Comparison of ENCODE assay signal across 15 cellular contexts in genomic region chr12:57516617-57517153, GRCh38. TPM values are rescaled to one million over a fixed set of nuclear protein-coding genes. Genes with fewer than 3 reads are reported as not detected.
DNase-seq lines count a peak whose midpoint lies in the region; ATAC-seq and TF ChIP-seq lines count a peak whose summit lies in the region.
"Had no signal": no experiment of that assay in that cellular context is flagged by ENCODE, and none has a peak within 500 bp of the region (broad histone marks: within the 10 kb centered on the region; RNA-seq: fewer than 3 reads in every experiment).

No MANE protein-coding gene starts in this region.

- H3K27ac ChIP-seq in gastroesophageal sphincter (peak overlapping the region in 3 of 4 donors; percentile 97 to 99 (median 98)), stomach smooth muscle (ENCODE audit: low read length) (peak overlapping the region; percentile 41), trophoblast cell (ENCODE audit: low read depth, low read length) (no peak overlapping the region)

- H3K4me2 ChIP-seq in trophoblast cell (ENCODE audit: low read length) = no peak overlapping the region

- H3K27me3 ChIP-seq in gastroesophageal sphincter (no peaks in the 10 kb centered on the region), stomach smooth muscle (ENCODE audit: control insufficient read depth in 1 of 2, insufficient read depth in 2 of 2, low read length in 2 of 2) (no peaks in the 10 kb centered on the region), trophoblast cell (ENCODE audit: insufficient read depth, low read length) (no peaks in the 10 kb centered on the region)
- H3K27me3 ChIP-seq: tibial nerve had no signal

- H2BK120ac ChIP-seq in trophoblast cell (ENCODE audit: insufficient read depth, low read length, poor library complexity) = no peak overlapping the region

- CTCF ChIA-PET in activated CD4-positive, alpha-beta memory T cell treated with anti-CD3 and anti-CD28 coated beads for 36 hours (lab: Charles Lee) = interaction anchor here (1.1 kb wide), 1 partner anchor 58 kb away, joined by 4 read pairs; no protein-coding TSS in a partner anchor

- no peak overlapping the region for H3K9ac ChIP-seq in stomach smooth muscle (ENCODE audit: low read length in 2 of 2)
- H3K9ac ChIP-seq in trophoblast cell (ENCODE audit: low read length) = no peak overlapping the region

- H3K23ac ChIP-seq in trophoblast cell (ENCODE audit: low read length) = no peak overlapping the region

- H2AFZ ChIP-seq in trophoblast cell (ENCODE audit: insufficient read depth, low read length, poor library complexity) = no peak overlapping the region

- H3K79me1 ChIP-seq in trophoblast cell (ENCODE audit: low read length) = peaks cover 18% of the 10 kb centered on the region

- no peak overlapping the region for H2AK5ac ChIP-seq in trophoblast cell (ENCODE audit: low read length)

- no peak overlapping the region for H3K4me3 ChIP-seq in gastroesophageal sphincter
- no peak overlapping the region for H3K4me3 ChIP-seq in stomach smooth muscle (ENCODE audit: low read length in 2 of 2)
- H3K4me3 ChIP-seq in trophoblast cell (ENCODE audit: low read depth, low read length) = no peak overlapping the region
- H3K4me3 ChIP-seq: tibial nerve had no signal

- TF ChIP-seq CTCF in gastroesophageal sphincter (IDR thresholded peaks at IDR 0.05) = no peak

- no peak overlapping the region for H3K14ac ChIP-seq in trophoblast cell (ENCODE audit: low read length)

- peak overlapping the region; percentile 2 for H3K4me3 Mint-ChIP-seq in activated naive CD4-positive, alpha-beta T cell treated with anti-CD3 and anti-CD28 coated beads, Interleukin-2, amount 50 U/mL, for 24 hours
- no peak overlapping the region for H3K4me3 Mint-ChIP-seq in activated CD4-positive, alpha-beta memory T cell treated with anti-CD3 and anti-CD28 coated beads for 36 hours

- no peak overlapping the region for H4K8ac ChIP-seq in trophoblast cell (ENCODE audit: low read depth, low read length)

- ATAC-seq in gastroesophageal sphincter = no peak
- no peak for ATAC-seq in HG03280 (IDR thresholded peaks at IDR 0.05; ENCODE audit: unreplicated experiment)

- H3K27me3 Mint-ChIP-seq in activated naive CD4-positive, alpha-beta T cell treated with anti-CD3 and anti-CD28 coated beads, Interleukin-2, amount 50 U/mL, for 24 hours = no peaks in the 10 kb centered on the region
- no peaks in the 10 kb centered on the region for H3K27me3 Mint-ChIP-seq in activated CD4-positive, alpha-beta memory T cell treated with anti-CD3 and anti-CD28 coated beads for 36 hours

- no peaks in the 10 kb centered on the region for H3K9me3 Mint-ChIP-seq in activated naive CD4-positive, alpha-beta T cell treated with anti-CD3 and anti-CD28 coated beads, Interleukin-2, amount 50 U/mL, for 24 hours
- no peaks in the 10 kb centered on the region for H3K9me3 Mint-ChIP-seq in activated CD4-positive, alpha-beta memory T cell treated with anti-CD3 and anti-CD28 coated beads for 36 hours
- H3K9me3 Mint-ChIP-seq: nephron had no signal

- H3K4me1 ChIP-seq in gastroesophageal sphincter (peaks cover 5 to 49% (median 32%) of the 10 kb centered on the region in 3 donors), stomach smooth muscle (ENCODE audit: control insufficient read depth, insufficient read depth, low read length) (peaks cover 43% of the 10 kb centered on the region), trophoblast cell (ENCODE audit: control insufficient read depth in 1 of 2, insufficient read depth in 2 of 2, low read length in 2 of 2) (peaks cover 8 to 14% of the 10 kb centered on the region in 2 experiments)

- H3K27ac Mint-ChIP-seq in activated naive CD4-positive, alpha-beta T cell treated with anti-CD3 and anti-CD28 coated beads, Interleukin-2, amount 50 U/mL, for 24 hours = peak overlapping the region; percentile 53
- peak overlapping the region; percentile 70 for H3K27ac Mint-ChIP-seq in activated CD4-positive, alpha-beta memory T cell treated with anti-CD3 and anti-CD28 coated beads for 36 hours

- peaks cover 27% of the 10 kb centered on the region for H3K36me3 Mint-ChIP-seq in activated naive CD4-positive, alpha-beta T cell treated with anti-CD3 and anti-CD28 coated beads, Interleukin-2, amount 50 U/mL, for 24 hours
- H3K36me3 Mint-ChIP-seq in activated CD4-positive, alpha-beta memory T cell treated with anti-CD3 and anti-CD28 coated beads for 36 hours = peaks cover 77% of the 10 kb centered on the region

- TF ChIP-seq POLR2A in gastroesophageal sphincter (IDR thresholded peaks at IDR 0.05) = no peak

- POLR2A ChIA-PET in activated CD4-positive, alpha-beta memory T cell treated with anti-CD3 and anti-CD28 coated beads for 36 hours (lab: Charles Lee) = interaction anchor here (0.5 to 1.7 kb wide), 4 partner anchors 11 to 36 kb away, joined by 3 to 10 read pairs (median 4); no protein-coding TSS in a partner anchor

- no peak for TF ChIP-seq EP300 in gastroesophageal sphincter (IDR thresholded peaks at IDR 0.05)

- no peak overlapping the region for H4K12ac ChIP-seq in trophoblast cell (ENCODE audit: low read depth, low read length)

- H3K36me3 ChIP-seq in gastroesophageal sphincter = peaks cover 7 to 57% of the 10 kb centered on the region in 2 donors
- peaks cover 45 to 50% of the 10 kb centered on the region in 2 donors for H3K36me3 ChIP-seq in stomach smooth muscle (ENCODE audit: control insufficient read depth in 2 of 2, insufficient read depth in 2 of 2, low read length in 2 of 2)
- peaks cover 35 to 51% of the 10 kb centered on the region in 2 experiments for H3K36me3 ChIP-seq in trophoblast cell (ENCODE audit: control insufficient read depth in 1 of 2, insufficient read depth in 2 of 2, low read length in 2 of 2)

- no peaks in the 10 kb centered on the region for H3K9me3 ChIP-seq in gastroesophageal sphincter
- H3K9me3 ChIP-seq in stomach smooth muscle (ENCODE audit: control insufficient read depth in 2 of 2, low read length in 2 of 2) = no peaks in the 10 kb centered on the region
- H3K9me3 ChIP-seq in trophoblast cell (ENCODE audit: insufficient read depth, low read depth, low read length) = peaks cover 2% of the 10 kb centered on the region
- H3K9me3 ChIP-seq: tibial nerve had no signal

- no peak overlapping the region for H3K4ac ChIP-seq in trophoblast cell (ENCODE audit: low read depth, low read length)

- peaks cover 40% of the 10 kb centered on the region for H3K4me1 Mint-ChIP-seq in activated naive CD4-positive, alpha-beta T cell treated with anti-CD3 and anti-CD28 coated beads, Interleukin-2, amount 50 U/mL, for 24 hours
- H3K4me1 Mint-ChIP-seq in activated CD4-positive, alpha-beta memory T cell treated with anti-CD3 and anti-CD28 coated beads for 36 hours (ENCODE audit: low read depth) = peaks cover 36% of the 10 kb centered on the region

- no peak for DNase-seq in activated naive CD4-positive, alpha-beta T cell (lab: John Stamatoyannopoulos, UW)
- DNase-seq in activated CD4-positive, alpha-beta memory T cell treated with anti-CD3 and anti-CD28 coated beads for 36 hours = no peak
- no peak for DNase-seq in trophoblast cell
- no peak for DNase-seq in activated CD8-positive, alpha-beta memory T cell treated with anti-CD3 and anti-CD28 coated beads, Interleukin-2, amount 50 U/mL, for 48 hours
- DNase-seq: activated CD8-positive, alpha-beta memory T cell treated with anti-CD3 and anti-CD28 coated beads, Interleukin-2, amount 50 U/mL, for 4 hours; AML-193; hypothalamus; NCI-H774; stimulated activated CD4-positive, alpha-beta T cell treated with anti-CD3 and anti-CD28 coated beads, Interleukin-4, amount 100 ng/mL, for 4 hours had no signal

- no peak overlapping the region for H2BK5ac ChIP-seq in trophoblast cell (ENCODE audit: low read depth, low read length, poor library complexity)

- intact Hi-C loops in activated CD4-positive, alpha-beta memory T cell treated with anti-CD3 and anti-CD28 coated beads for 36 hours (cut with micrococcal nuclease) = no loop called here

- no peak overlapping the region for H3K18ac ChIP-seq in trophoblast cell (ENCODE audit: low read length)

- peaks cover 10% of the 10 kb centered on the region for H3K79me2 ChIP-seq in trophoblast cell (ENCODE audit: control insufficient read depth, insufficient read depth, low read length, poor library complexity)

- H2BK12ac ChIP-seq in trophoblast cell (ENCODE audit: low read length) = no peak overlapping the region

- WGBS in gastroesophageal sphincter (ENCODE audit: low coverage in 1 of 2), 2 donors = 50 to 84% methylated on average over 1 to 11 of the region's 11 CpGs
- WGBS in trophoblast cell (ENCODE audit: extremely low coverage, insufficient coverage, insufficient read length) = no CpG with 5 or more reads among the region's 11 CpGs

- H4K91ac ChIP-seq in trophoblast cell (ENCODE audit: low read depth, low read length) = no peak overlapping the region

RNA-seq across cellular contexts. Expression of gene DDIT3, which starts 3.6 kb away (rescaled TPM):
- total RNA-seq in activated CD4-positive, alpha-beta memory T cell treated with anti-CD3 and anti-CD28 coated beads for 36 hours = 10 to 100 TPM; 24.1 to 25.2 TPM
- 10 to 100 TPM; 17.7 to 41.2 (median 36.5) TPM for total RNA-seq in gastroesophageal sphincter
- polyA plus RNA-seq in trophoblast cell (2013) = 106 and 110 TPM in 2 replicates

RNA-seq across cellular contexts. Expression of gene MBD6, which starts 5.9 kb away (rescaled TPM):
- total RNA-seq in activated CD4-positive, alpha-beta memory T cell treated with anti-CD3 and anti-CD28 coated beads for 36 hours = 10 to 100 TPM; 43.5 to 48.2 TPM
- 10 to 100 TPM in 3 of 4 donors, 1 to 10 TPM in 1; 8.9 to 22.6 (median 19.7) TPM for total RNA-seq in gastroesophageal sphincter
- 54.4 TPM in 2 replicates for polyA plus RNA-seq in trophoblast cell (2013)

RNA-seq across cellular contexts. Expression of gene MARS1, which starts 28.8 kb away (rescaled TPM):
- 100 to 1,000 TPM; 354 to 364 TPM for total RNA-seq in activated CD4-positive, alpha-beta memory T cell treated with anti-CD3 and anti-CD28 coated beads for 36 hours
- 100 to 1,000 TPM in 1 of 4 donors, 10 to 100 TPM in 3; 67.4 to 209 (median 81.7) TPM for total RNA-seq in gastroesophageal sphincter
- 418 and 476 TPM in 2 replicates for polyA plus RNA-seq in trophoblast cell (2013)

RNA-seq across cellular contexts. Expression of gene DCTN2, which starts 30.3 kb away (rescaled TPM):
- total RNA-seq in activated CD4-positive, alpha-beta memory T cell treated with anti-CD3 and anti-CD28 coated beads for 36 hours = 10 to 100 TPM; 81.0 to 85.2 TPM
- total RNA-seq in gastroesophageal sphincter = 100 to 1,000 TPM; 138 to 204 (median 182) TPM
- polyA plus RNA-seq in trophoblast cell (2013) = 118 and 119 TPM in 2 replicates

RNA-seq across cellular contexts. Expression of gene KIF5A, which starts 33.2 kb away (rescaled TPM):
- total RNA-seq in activated CD4-positive, alpha-beta memory T cell treated with anti-CD3 and anti-CD28 coated beads for 36 hours = under 1 TPM; 0.90 to 0.99 TPM
- 1 to 10 TPM in 3 of 4 donors, under 1 TPM in 1; 0.89 to 4.7 (median 1.6) TPM for total RNA-seq in gastroesophageal sphincter
- polyA plus RNA-seq in trophoblast cell (2013) = 0.21 TPM in 2 replicates
